Comparison of ENCODE assay signal across 1 cellular context in genomic region chr17:21375757-21376584, GRCh38.
TF ChIP-seq lines count a peak whose summit lies in the region.

Gene KCNJ12, plus strand, starts transcription at chr17:21376357. Its CDS starts 38,986 bp downstream, at chr17:21415343.

TF ChIP-seq in HEK293, 187 proteins besides CTCF, POLR2A, EP300 and RAD21 (continued from another document and continues in another):
- no peak for TF ChIP-seq KLF17 (tag by site-specific recombination; IDR thresholded peaks at IDR 0.05)
- TF ChIP-seq ZNF747 (tag by site-specific recombination; IDR thresholded peaks at IDR 0.05), result no peak
- no peak for TF ChIP-seq TCF7L2 (IDR thresholded peaks at IDR 0.05; ENCODE audit: borderline replicate concordance, low read depth, low read length)
- no peak; the same call in 1 of the 2 replicates for TF ChIP-seq ZNF366 (tag by site-specific recombination; conservative IDR thresholded peaks at IDR 0.05)
- TF ChIP-seq, protein P1, sequence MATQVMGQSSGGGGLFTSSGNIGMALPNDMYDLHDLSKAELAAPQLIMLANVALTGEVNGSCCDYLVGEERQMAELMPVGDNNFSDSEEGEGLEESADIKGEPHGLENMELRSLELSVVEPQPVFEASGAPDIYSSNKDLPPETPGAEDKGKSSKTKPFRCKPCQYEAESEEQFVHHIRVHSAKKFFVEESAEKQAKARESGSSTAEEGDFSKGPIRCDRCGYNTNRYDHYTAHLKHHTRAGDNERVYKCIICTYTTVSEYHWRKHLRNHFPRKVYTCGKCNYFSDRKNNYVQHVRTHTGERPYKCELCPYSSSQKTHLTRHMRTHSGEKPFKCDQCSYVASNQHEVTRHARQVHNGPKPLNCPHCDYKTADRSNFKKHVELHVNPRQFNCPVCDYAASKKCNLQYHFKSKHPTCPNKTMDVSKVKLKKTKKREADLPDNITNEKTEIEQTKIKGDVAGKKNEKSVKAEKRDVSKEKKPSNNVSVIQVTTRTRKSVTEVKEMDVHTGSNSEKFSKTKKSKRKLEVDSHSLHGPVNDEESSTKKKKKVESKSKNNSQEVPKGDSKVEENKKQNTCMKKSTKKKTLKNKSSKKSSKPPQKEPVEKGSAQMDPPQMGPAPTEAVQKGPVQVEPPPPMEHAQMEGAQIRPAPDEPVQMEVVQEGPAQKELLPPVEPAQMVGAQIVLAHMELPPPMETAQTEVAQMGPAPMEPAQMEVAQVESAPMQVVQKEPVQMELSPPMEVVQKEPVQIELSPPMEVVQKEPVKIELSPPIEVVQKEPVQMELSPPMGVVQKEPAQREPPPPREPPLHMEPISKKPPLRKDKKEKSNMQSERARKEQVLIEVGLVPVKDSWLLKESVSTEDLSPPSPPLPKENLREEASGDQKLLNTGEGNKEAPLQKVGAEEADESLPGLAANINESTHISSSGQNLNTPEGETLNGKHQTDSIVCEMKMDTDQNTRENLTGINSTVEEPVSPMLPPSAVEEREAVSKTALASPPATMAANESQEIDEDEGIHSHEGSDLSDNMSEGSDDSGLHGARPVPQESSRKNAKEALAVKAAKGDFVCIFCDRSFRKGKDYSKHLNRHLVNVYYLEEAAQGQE (tag by site-specific recombination; IDR thresholded peaks at IDR 0.05), result no peak
- no peak for TF ChIP-seq ZNF350 (tag by site-specific recombination; IDR thresholded peaks at IDR 0.05)
- TF ChIP-seq PRDM4 (tag by site-specific recombination; IDR thresholded peaks at IDR 0.05), result no peak
- no peak for TF ChIP-seq ZNF211 (tag by site-specific recombination; IDR thresholded peaks at IDR 0.05; ENCODE audit: low read depth)
- TF ChIP-seq INSM2 (tag by site-specific recombination; IDR thresholded peaks at IDR 0.05), result no peak
- no peak for TF ChIP-seq RBAK (tag by site-specific recombination; IDR thresholded peaks at IDR 0.05)
- TF ChIP-seq, protein P2, sequence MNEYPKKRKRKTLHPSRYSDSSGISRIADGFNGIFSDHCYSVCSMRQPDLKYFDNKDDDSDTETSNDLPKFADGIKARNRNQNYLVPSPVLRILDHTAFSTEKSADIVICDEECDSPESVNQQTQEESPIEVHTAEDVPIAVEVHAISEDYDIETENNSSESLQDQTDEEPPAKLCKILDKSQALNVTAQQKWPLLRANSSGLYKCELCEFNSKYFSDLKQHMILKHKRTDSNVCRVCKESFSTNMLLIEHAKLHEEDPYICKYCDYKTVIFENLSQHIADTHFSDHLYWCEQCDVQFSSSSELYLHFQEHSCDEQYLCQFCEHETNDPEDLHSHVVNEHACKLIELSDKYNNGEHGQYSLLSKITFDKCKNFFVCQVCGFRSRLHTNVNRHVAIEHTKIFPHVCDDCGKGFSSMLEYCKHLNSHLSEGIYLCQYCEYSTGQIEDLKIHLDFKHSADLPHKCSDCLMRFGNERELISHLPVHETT (tag by site-specific recombination; IDR thresholded peaks at IDR 0.05), result no peak
- TF ChIP-seq ZNF768 (tag by site-specific recombination; IDR thresholded peaks at IDR 0.05), result no peak
- TF ChIP-seq ZBTB48 (tag by site-specific recombination; IDR thresholded peaks at IDR 0.05), result no peak
- TF ChIP-seq REPIN1 (tag by site-specific recombination; IDR thresholded peaks at IDR 0.05; ENCODE audit: low read depth), result no peak
- TF ChIP-seq ZXDB (tag by site-specific recombination; IDR thresholded peaks at IDR 0.05), result no peak
- TF ChIP-seq ZNF341 (tag by site-specific recombination; IDR thresholded peaks at IDR 0.05; ENCODE audit: low read depth), result peak; percentile 69
- TF ChIP-seq ZSCAN18 (tag by site-specific recombination; IDR thresholded peaks at IDR 0.05), result no peak
- TF ChIP-seq ZNF37A (tag by site-specific recombination; IDR thresholded peaks at IDR 0.05), result no peak
- no peak for TF ChIP-seq FEZF1 (tag by site-specific recombination; IDR thresholded peaks at IDR 0.05)
- no peak for TF ChIP-seq ZNF324 (tag by site-specific recombination; IDR thresholded peaks at IDR 0.05)
- no peak for TF ChIP-seq ZNF140 (tag by site-specific recombination; IDR thresholded peaks at IDR 0.05)
- no peak for TF ChIP-seq BCL11A (tag by site-specific recombination; IDR thresholded peaks at IDR 0.05; ENCODE audit: low read depth)
- no peak for TF ChIP-seq ZNF114 (tag by site-specific recombination; IDR thresholded peaks at IDR 0.05)
- no peak for TF ChIP-seq ZNF776 (tag by site-specific recombination; IDR thresholded peaks at IDR 0.05; ENCODE audit: borderline replicate concordance)
- TF ChIP-seq YY1 (tag by site-specific recombination; IDR thresholded peaks at IDR 0.05), result no peak
- TF ChIP-seq ZNF548 (tag by site-specific recombination; IDR thresholded peaks at IDR 0.05), result no peak
- TF ChIP-seq ZNF549 (tag by site-specific recombination; IDR thresholded peaks at IDR 0.05), result no peak
- TF ChIP-seq ZNF510 (tag by site-specific recombination; IDR thresholded peaks at IDR 0.05; ENCODE audit: insufficient replicate concordance), result no peak
- TF ChIP-seq ZNF654 (tag by site-specific recombination; IDR thresholded peaks at IDR 0.05; ENCODE audit: low read depth), result no peak
- no peak for TF ChIP-seq ZNF843 (tag by site-specific recombination; IDR thresholded peaks at IDR 0.05)
- no peak for TF ChIP-seq ZNF555 (tag by site-specific recombination; conservative IDR thresholded peaks at IDR 0.05)
- TF ChIP-seq ZBTB8A (tag by site-specific recombination; IDR thresholded peaks at IDR 0.05), result no peak
- TF ChIP-seq ZNF391 (tag by site-specific recombination; IDR thresholded peaks at IDR 0.05; ENCODE audit: borderline replicate concordance, low read depth), result no peak
- no peak for TF ChIP-seq ZNF138 (tag by site-specific recombination; IDR thresholded peaks at IDR 0.05; ENCODE audit: borderline replicate concordance)
- no peak for TF ChIP-seq HOXA7 (CRISPR knock-in tag; IDR thresholded peaks at IDR 0.05; ENCODE audit: borderline replicate concordance)
- no peak for TF ChIP-seq ZNF658 (tag by site-specific recombination; IDR thresholded peaks at IDR 0.05)
- TF ChIP-seq, protein P3, sequence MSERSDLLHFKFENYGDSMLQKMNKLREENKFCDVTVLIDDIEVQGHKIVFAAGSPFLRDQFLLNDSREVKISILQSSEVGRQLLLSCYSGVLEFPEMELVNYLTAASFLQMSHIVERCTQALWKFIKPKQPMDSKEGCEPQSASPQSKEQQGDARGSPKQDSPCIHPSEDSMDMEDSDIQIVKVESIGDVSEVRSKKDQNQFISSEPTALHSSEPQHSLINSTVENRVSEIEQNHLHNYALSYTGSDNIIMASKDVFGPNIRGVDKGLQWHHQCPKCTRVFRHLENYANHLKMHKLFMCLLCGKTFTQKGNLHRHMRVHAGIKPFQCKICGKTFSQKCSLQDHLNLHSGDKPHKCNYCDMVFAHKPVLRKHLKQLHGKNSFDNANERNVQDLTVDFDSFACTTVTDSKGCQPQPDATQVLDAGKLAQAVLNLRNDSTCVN (tag by site-specific recombination; optimal IDR thresholded peaks at IDR 0.05), result peak; percentile 64
- no peak for TF ChIP-seq PRDM2 (tag by site-specific recombination; IDR thresholded peaks at IDR 0.05; ENCODE audit: borderline replicate concordance)
- TF ChIP-seq ZNF791 (tag by site-specific recombination; IDR thresholded peaks at IDR 0.05), result no peak
- no peak for TF ChIP-seq KLF10 (tag by site-specific recombination; IDR thresholded peaks at IDR 0.05)
- TF ChIP-seq, protein P4, sequence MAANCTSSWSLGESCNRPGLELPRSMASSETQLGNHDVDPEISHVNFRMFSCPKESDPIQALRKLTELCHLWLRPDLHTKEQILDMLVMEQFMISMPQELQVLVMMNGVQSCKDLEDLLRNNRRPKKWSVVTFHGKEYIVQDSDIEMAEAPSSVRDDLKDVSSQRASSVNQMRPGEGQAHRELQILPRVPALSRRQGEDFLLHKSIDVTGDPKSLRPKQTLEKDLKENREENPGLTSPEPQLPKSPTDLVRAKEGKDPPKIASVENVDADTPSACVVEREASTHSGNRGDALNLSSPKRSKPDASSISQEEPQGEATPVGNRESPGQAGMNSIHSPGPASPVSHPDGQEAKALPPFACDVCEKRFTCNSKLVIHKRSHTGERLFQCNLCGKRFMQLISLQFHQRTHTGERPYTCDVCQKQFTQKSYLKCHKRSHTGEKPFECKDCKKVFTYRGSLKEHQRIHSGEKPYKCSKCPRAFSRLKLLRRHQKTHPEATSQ (tag by site-specific recombination; IDR thresholded peaks at IDR 0.05), result no peak
- TF ChIP-seq ZNF423 (tag by site-specific recombination; IDR thresholded peaks at IDR 0.05), result no peak
